20 cellular contexts compared by ENCODE assay signal in genomic region chr19:2173841-2174577, GRCh38. TPM values are rescaled to one million over a fixed set of nuclear protein-coding genes. Genes with fewer than 3 reads are reported as not detected.
DNase-seq lines count a peak whose midpoint lies in the region; ATAC-seq, FAIRE-seq and TF ChIP-seq lines count a peak whose summit lies in the region.
"Had no signal": no experiment of that assay in that cellular context is flagged by ENCODE, and none has a peak within 500 bp of the region (broad histone marks: within the 10 kb centered on the region; RNA-seq: fewer than 3 reads in every experiment).

No MANE protein-coding gene starts in this region.

- H3K36me3 Mint-ChIP-seq in stimulated activated naive CD8-positive, alpha-beta T cell treated with anti-CD3 and anti-CD28 coated beads, Interleukin-15, Interleukin-2, amounts not matched to agents 100 ng/mL and 50 ng/mL, for 24 hours (ENCODE audit: low read depth) = peaks cover 21% of the 10 kb centered on the region
- peaks cover 4% of the 10 kb centered on the region for H3K36me3 Mint-ChIP-seq in mesothelial cell of epicardium

- FAIRE-seq in bronchial epithelial cell (lab: Jason Lieb, UNC) = peak; percentile 80
- FAIRE-seq: D721Med had no signal

- no peaks in the 10 kb centered on the region for H3K27me3 Mint-ChIP-seq in stimulated activated naive CD8-positive, alpha-beta T cell treated with anti-CD3 and anti-CD28 coated beads, Interleukin-15, Interleukin-2, amounts not matched to agents 100 ng/mL and 50 ng/mL, for 24 hours
- no peaks in the 10 kb centered on the region for H3K27me3 Mint-ChIP-seq in mesothelial cell of epicardium (ENCODE audit: low read depth)
- H3K27me3 Mint-ChIP-seq: activated CD4-positive, alpha-beta T cell treated with anti-CD3 and anti-CD28 coated beads for 36 hours; memory B cell; stimulated activated memory B cell treated with anti-CD40 and anti-IgM and Interleukin-4, amounts not matched to agents 10 μg/mL and 1 μg/mL and 100 μg/mL, for 72 hours had no signal

- H3K4me3 ChIP-seq in bronchial epithelial cell (ENCODE audit: low read depth, low read length) = no peak overlapping the region
- H3K4me3 ChIP-seq: gastrocnemius medialis, ovary, skin epidermis had no signal

- DNase-seq in stimulated activated naive CD8-positive, alpha-beta T cell treated with anti-CD3 and anti-CD28 coated beads, Interleukin-15, Interleukin-2, amounts not matched to agents 100 U/mL and 50 U/mL, for 24 hours = no peak
- DNase-seq in bronchial epithelial cell (ENCODE audit: low read depth) = no peak
- DNase-seq in mesothelial cell of epicardium (ENCODE audit: low spot score in 2 of 2, unreplicated experiment in 2 of 2) = no peak
- DNase-seq in ureter (ENCODE audit: low spot score) = no peak
- no peak for DNase-seq in HCEC 1CT
- no peak for DNase-seq in cerebellar nuclear complex (lab: John Stamatoyannopoulos, UW)
- DNase-seq: activated CD4-positive, alpha-beta T cell treated with anti-CD3 and anti-CD28 coated beads for 36 hours; gastrocnemius medialis; GF-D8; KBM-7; NCI-H1092 treated with DMSO at 0.1 percent for 48 hours; NK-92 treated with Interleukin-12 subunit alpha and Interleukin-12 subunit beta, amount 100 ng/mL, for 24 hours; ovary; SIG-M5 had no signal

- H3K4me1 Mint-ChIP-seq in stimulated activated naive CD8-positive, alpha-beta T cell treated with anti-CD3 and anti-CD28 coated beads, Interleukin-15, Interleukin-2, amounts not matched to agents 100 ng/mL and 50 ng/mL, for 24 hours (ENCODE audit: low read depth) = peaks cover 58% of the 10 kb centered on the region
- H3K4me1 Mint-ChIP-seq in mesothelial cell of epicardium = peaks cover 46% of the 10 kb centered on the region

- peak overlapping the region; percentile 3 for H3K27ac Mint-ChIP-seq in stimulated activated naive CD8-positive, alpha-beta T cell treated with anti-CD3 and anti-CD28 coated beads, Interleukin-15, Interleukin-2, amounts not matched to agents 100 ng/mL and 50 ng/mL, for 24 hours
- H3K27ac Mint-ChIP-seq in mesothelial cell of epicardium = peak overlapping the region; percentile 57
- H3K27ac Mint-ChIP-seq: activated CD4-positive, alpha-beta T cell treated with anti-CD3 and anti-CD28 coated beads for 36 hours; memory B cell; stimulated activated memory B cell treated with anti-CD40 and anti-IgM and Interleukin-4, amounts not matched to agents 10 μg/mL and 1 μg/mL and 100 μg/mL, for 72 hours had no signal

- no peaks in the 10 kb centered on the region for H3K9me3 Mint-ChIP-seq in stimulated activated naive CD8-positive, alpha-beta T cell treated with anti-CD3 and anti-CD28 coated beads, Interleukin-15, Interleukin-2, amounts not matched to agents 100 ng/mL and 50 ng/mL, for 24 hours
- H3K9me3 Mint-ChIP-seq in mesothelial cell of epicardium = no peaks in the 10 kb centered on the region
- H3K9me3 Mint-ChIP-seq: memory B cell; stimulated activated memory B cell treated with anti-CD40 and anti-IgM and Interleukin-4, amounts not matched to agents 10 μg/mL and 1 μg/mL and 100 μg/mL, for 72 hours had no signal

- no peak overlapping the region for H3K4me3 Mint-ChIP-seq in stimulated activated naive CD8-positive, alpha-beta T cell treated with anti-CD3 and anti-CD28 coated beads, Interleukin-15, Interleukin-2, amounts not matched to agents 100 ng/mL and 50 ng/mL, for 24 hours
- H3K4me3 Mint-ChIP-seq in mesothelial cell of epicardium = no peak overlapping the region
- H3K4me3 Mint-ChIP-seq: activated CD4-positive, alpha-beta T cell treated with anti-CD3 and anti-CD28 coated beads for 36 hours; memory B cell; stimulated activated memory B cell treated with anti-CD40 and anti-IgM and Interleukin-4, amounts not matched to agents 10 μg/mL and 1 μg/mL and 100 μg/mL, for 72 hours had no signal

- no peak for ATAC-seq in stimulated activated naive CD8-positive, alpha-beta T cell treated with anti-CD3 and anti-CD28 coated beads, Interleukin-15, Interleukin-2, amounts not matched to agents 100 U/mL and 50 U/mL, for 24 hours
- no peak for ATAC-seq in GM18498 (IDR thresholded peaks at IDR 0.05; ENCODE audit: unreplicated experiment)
- ATAC-seq: activated CD4-positive, alpha-beta T cell treated with anti-CD3 and anti-CD28 coated beads for 36 hours; gastrocnemius medialis; stimulated activated memory B cell treated with anti-CD40 and anti-IgM and Interleukin-4, amounts not matched to agents 10 μg/mL and 1 μg/mL and 100 μg/mL, for 72 hours had no signal

- H3K27me3 ChIP-seq in bronchial epithelial cell (ENCODE audit: control insufficient read depth, insufficient read depth, low read length) = no peaks in the 10 kb centered on the region
- H3K27me3 ChIP-seq: gastrocnemius medialis, ovary had no signal

- peaks cover 6% of the 10 kb centered on the region for H3K36me3 ChIP-seq in bronchial epithelial cell (ENCODE audit: control insufficient read depth, insufficient read depth, low read length)
- H3K36me3 ChIP-seq: gastrocnemius medialis, ovary had no signal

- TF ChIP-seq CTCF in bronchial epithelial cell (IDR thresholded peaks at IDR 0.05; ENCODE audit: insufficient read depth, low read length, severe bottlenecking) (no peak), mesothelial cell of epicardium (IDR thresholded peaks at IDR 0.05; ENCODE audit: unreplicated experiment) (no peak)

RNA-seq across cellular contexts. Expression of gene DOT1L, which starts 10.3 kb away (rescaled TPM):
- 3.7 and 5.2 TPM in 2 replicates for total RNA-seq in bronchial epithelial cell
- total RNA-seq in mesothelial cell of epicardium = 54.1 to 59.1 TPM (median 58.2 TPM) in 3 replicates
- total RNA-seq in ureter = 41.9 TPM

RNA-seq across cellular contexts. Expression of gene AP3D1, which starts 22.6 kb away (rescaled TPM):
- total RNA-seq in bronchial epithelial cell (72.1 and 78.3 TPM in 2 replicates), mesothelial cell of epicardium (107 to 116 TPM (median 115 TPM) in 3 replicates), ureter (148 TPM)
